ENCODE assay signal across 15 cellular contexts in genomic region chr10:51861731-51862130, GRCh38.
DNase-seq lines count a peak whose midpoint lies in the region; ATAC-seq and TF ChIP-seq lines count a peak whose summit lies in the region.
"Had no signal": no experiment of that assay in that cellular context is flagged by ENCODE, and none has a peak within 500 bp of the region (broad histone marks: within the 10 kb centered on the region; RNA-seq: fewer than 3 reads in every experiment).

No MANE protein-coding gene starts in this region.

- ATAC-seq in HG03469 (IDR thresholded peaks at IDR 0.05; ENCODE audit: unreplicated experiment) (no peak), GM19324 (IDR thresholded peaks at IDR 0.05; ENCODE audit: low FRiP score, unreplicated experiment) (no peak)
- ATAC-seq: Panc1 had no signal

- no peak for TF ChIP-seq EP300 in tibial nerve (IDR thresholded peaks at IDR 0.05)

- no peak for TF ChIP-seq CTCF in epithelial cell of esophagus (IDR thresholded peaks at IDR 0.05; ENCODE audit: insufficient read depth, low read depth, low read length, missing control alignments)
- no peak for TF ChIP-seq CTCF in tibial nerve (IDR thresholded peaks at IDR 0.05)

- H3K9ac ChIP-seq in skeletal muscle tissue (ENCODE audit: low read depth in 1 of 3, low read length in 3 of 3) = no peak overlapping the region

- H3K4me1 ChIP-seq in skeletal muscle tissue (ENCODE audit: control insufficient read depth in 3 of 3, insufficient read depth in 3 of 3, low read length in 3 of 3) = peaks cover 12 to 22% (median 19%) of the 10 kb centered on the region in 3 donors
- H3K4me1 ChIP-seq in tibial nerve = peaks cover 0 to 11% (median 1%) of the 10 kb centered on the region in 4 donors

- no peaks in the 10 kb centered on the region for H3K36me3 ChIP-seq in skeletal muscle tissue (ENCODE audit: control insufficient read depth in 3 of 3, insufficient read depth in 3 of 3, low read length in 3 of 3)
- H3K36me3 ChIP-seq in tibial nerve = no peaks in the 10 kb centered on the region

- peak overlapping the region; percentile 67 for H3K27ac ChIP-seq in skeletal muscle tissue (ENCODE audit: low read depth, low read length)
- H3K27ac ChIP-seq in tibial nerve = no peak overlapping the region

- H3K27me3 ChIP-seq in skeletal muscle tissue (ENCODE audit: control insufficient read depth in 3 of 3, insufficient read depth in 3 of 3, low read length in 3 of 3) (no peaks in the 10 kb centered on the region), tibial nerve (no peaks in the 10 kb centered on the region)

- TF ChIP-seq POLR2A in tibial nerve (IDR thresholded peaks at IDR 0.05) = no peak

- 86 to 93% methylated on average over 4 of the region's 4 CpGs for WGBS in tibial nerve, 2 donors

- H3K9me3 ChIP-seq in skeletal muscle tissue (ENCODE audit: control insufficient read depth in 3 of 3, low read length in 3 of 3) (no peaks in the 10 kb centered on the region), tibial nerve (no peaks in the 10 kb centered on the region)

- no peak overlapping the region for H3K4me3 ChIP-seq in epithelial cell of esophagus (ENCODE audit: low read length)
- peak overlapping the region in 1 of 3 donors; percentile 6 for H3K4me3 ChIP-seq in skeletal muscle tissue (ENCODE audit: low read length in 3 of 3)
- H3K4me3 ChIP-seq in tibial nerve = no peak overlapping the region

- DNase-seq in DMS53 (lab: John Stamatoyannopoulos, UW) (peak; percentile 87), NCI-H1092 treated with DMSO at 0.1 percent for 48 hours (lab: John Stamatoyannopoulos, UW) (peak; percentile 18), epithelial cell of esophagus (ENCODE audit: low read depth) (peak; percentile 2), tibial nerve (ENCODE audit: low spot score in 2 of 2) (no peak)
- DNase-seq: CD4-positive, CD25-positive, alpha-beta regulatory T cell; H9; MM.1S; NCI-H1105 treated with DMSO at 0.1 percent for 48 hours; NCI-H1694 treated with DMSO at 0.1 percent for 48 hours; NCI-H2107; NCI-H774 had no signal

Comparison
In these comparisons a context has a peak if more than half of its experiments do, and no peak if none do; other contexts are left out.
1. DNase-seq: peak in DMS53 (single experiment), NCI-H1092 treated with DMSO at 0.1 percent for 48 hours (single experiment) and epithelial cell of esophagus (single experiment); none in tibial nerve (0 of 2).